ENCODE assay signal across 16 cellular contexts in genomic region chr3:24197809-24198208, GRCh38.
"Had no signal": no experiment of that assay in that cellular context is flagged by ENCODE, and none has a peak within 500 bp of the region (broad histone marks: within the 10 kb centered on the region; RNA-seq: fewer than 3 reads in every experiment).

No MANE protein-coding gene starts in this region.

- H3K9me3 ChIP-seq: colonic mucosa, left lung, suprapubic skin, upper lobe of right lung had no signal

- H3K27ac ChIP-seq: colonic mucosa, left lung, suprapubic skin, upper lobe of right lung had no signal

- DNase-seq: activated CD4-positive, alpha-beta memory T cell treated with anti-CD3 and anti-CD28 coated beads, Interleukin-2, amount 10 ng/mL, durations not matched to agents 7 days and 5 days; activated CD4-positive, alpha-beta T cell treated with anti-CD3 and anti-CD28 coated beads for 36 hours; activated CD8-positive, alpha-beta memory T cell treated with anti-CD3 and anti-CD28 coated beads, Interleukin-2, amount 50 U/mL, for 4 hours; activated naive CD4-positive, alpha-beta T cell treated with anti-CD3 and anti-CD28 coated beads for 36 hours; colonic mucosa; effector CD4-positive, alpha-beta T cell; hypothalamus; left lung; mesenchymal stem cell; stimulated activated CD4-positive, alpha-beta T cell treated with anti-CD3 and anti-CD28 coated beads, Interleukin-12 subunit alpha, Interleukin-12 subunit beta, amount 100 ng/mL, for 4 hours; stimulated activated CD4-positive, alpha-beta T cell treated with anti-CD3 and anti-CD28 coated beads, Interleukin-2, amount 100 ng/mL, for 48 hours; stimulated activated naive CD4-positive, alpha-beta T cell treated with Interleukin-2 at 50 U/mL for 16 hours; T-cell; T1000; upper lobe of right lung had no signal

- H3K4me1 Mint-ChIP-seq: activated CD4-positive, alpha-beta memory T cell treated with anti-CD3 and anti-CD28 coated beads, Interleukin-2, amount 10 ng/mL, durations not matched to agents 7 days and 5 days; activated CD4-positive, alpha-beta T cell treated with anti-CD3 and anti-CD28 coated beads for 36 hours; T-cell had no signal

- H3K36me3 Mint-ChIP-seq: T-cell had no signal

- H3K27me3 ChIP-seq: colonic mucosa, left lung, suprapubic skin, upper lobe of right lung had no signal

- H3K36me3 ChIP-seq: colonic mucosa, left lung, suprapubic skin, upper lobe of right lung had no signal

- H3K9me3 Mint-ChIP-seq: activated CD4-positive, alpha-beta memory T cell treated with anti-CD3 and anti-CD28 coated beads, Interleukin-2, amount 10 ng/mL, durations not matched to agents 7 days and 5 days; activated naive CD4-positive, alpha-beta T cell treated with anti-CD3 and anti-CD28 coated beads for 36 hours had no signal

- H3K4me3 ChIP-seq: colonic mucosa, left lung, suprapubic skin, upper lobe of right lung had no signal

- H3K4me1 ChIP-seq: colonic mucosa, left lung, suprapubic skin, upper lobe of right lung had no signal

- H3K4me3 Mint-ChIP-seq: activated CD4-positive, alpha-beta memory T cell treated with anti-CD3 and anti-CD28 coated beads, Interleukin-2, amount 10 ng/mL, durations not matched to agents 7 days and 5 days; activated CD4-positive, alpha-beta T cell treated with anti-CD3 and anti-CD28 coated beads for 36 hours; activated naive CD4-positive, alpha-beta T cell treated with anti-CD3 and anti-CD28 coated beads for 36 hours; T-cell had no signal

- ATAC-seq: activated CD4-positive, alpha-beta T cell treated with anti-CD3 and anti-CD28 coated beads for 36 hours; left lung; T-cell; upper lobe of right lung had no signal

- H3K27ac Mint-ChIP-seq: activated CD4-positive, alpha-beta memory T cell treated with anti-CD3 and anti-CD28 coated beads, Interleukin-2, amount 10 ng/mL, durations not matched to agents 7 days and 5 days; activated CD4-positive, alpha-beta T cell treated with anti-CD3 and anti-CD28 coated beads for 36 hours; activated naive CD4-positive, alpha-beta T cell treated with anti-CD3 and anti-CD28 coated beads for 36 hours; T-cell had no signal
